In genomic region chr21:40067751-40068150, GRCh38 we compare ENCODE assay signal across 17 cellular contexts.
"Had no signal": no experiment of that assay in that cellular context is flagged by ENCODE, and none has a peak within 500 bp of the region (broad histone marks: within the 10 kb centered on the region; RNA-seq: fewer than 3 reads in every experiment).

No MANE protein-coding gene starts in this region.

- DNase-seq: activated CD4-positive, alpha-beta memory T cell treated with anti-CD3 and anti-CD28 coated beads, Interleukin-2, amount 10 ng/mL, durations not matched to agents 7 days and 5 days; activated CD4-positive, alpha-beta T cell treated with anti-CD3 and anti-CD28 coated beads for 4 hours; activated effector memory CD4-positive, alpha-beta T cell treated with Interleukin-2 at 50 U/mL for 16 hours; activated T-cell treated with anti-CD3 and anti-CD28 coated beads, Interleukin-2, amount 50 U/mL, for 4 hours; adrenal gland; left ventricle myocardium inferior; naive thymus-derived CD8-positive, alpha-beta T cell; stimulated activated CD4-positive, alpha-beta T cell treated with anti-CD3 and anti-CD28 coated beads, Interleukin-15, amount 100 ng/mL, for 24 hours; stimulated activated CD4-positive, alpha-beta T cell treated with anti-CD3 and anti-CD28 coated beads, Interleukin-4, amount 100 ng/mL, for 1 hour; stimulated activated naive B cell treated with anti-CD40 and anti-IgM and Interleukin-4, amounts not matched to agents 10 μg/mL and 1 μg/mL and 100 μg/mL, for 72 hours; tibial artery had no signal

- H3K4me3 Mint-ChIP-seq: activated CD4-positive, alpha-beta memory T cell treated with anti-CD3 and anti-CD28 coated beads, Interleukin-2, amount 10 ng/mL, durations not matched to agents 7 days and 5 days; activated naive CD4-positive, alpha-beta T cell treated with anti-CD3 and anti-CD28 coated beads, Interleukin-2, amount 50 U/mL, for 24 hours; activated T-cell treated with anti-CD3 and anti-CD28 coated beads, Interleukin-2, amount 50 U/mL, for 4 hours; naive thymus-derived CD8-positive, alpha-beta T cell; stimulated activated naive B cell treated with anti-CD40 and anti-IgM and Interleukin-4, amounts not matched to agents 10 μg/mL and 1 μg/mL and 100 μg/mL, for 72 hours; WTC11 had no signal

- H3K9me3 ChIP-seq: adrenal gland, left ventricle myocardium inferior, right atrium auricular region, tibial artery had no signal

- ATAC-seq: activated T-cell treated with anti-CD3 and anti-CD28 coated beads, Interleukin-2, amount 50 U/mL, for 4 hours; esophagus mucosa; naive thymus-derived CD8-positive, alpha-beta T cell; stimulated activated naive B cell treated with anti-CD40 and anti-IgM and Interleukin-4, amounts not matched to agents 10 μg/mL and 1 μg/mL and 100 μg/mL, for 72 hours; WTC11 had no signal

- H3K9me3 Mint-ChIP-seq: activated naive CD4-positive, alpha-beta T cell treated with anti-CD3 and anti-CD28 coated beads, Interleukin-2, amount 50 U/mL, for 24 hours; activated T-cell treated with anti-CD3 and anti-CD28 coated beads, Interleukin-2, amount 50 U/mL, for 4 hours; stimulated activated naive B cell treated with anti-CD40 and anti-IgM and Interleukin-4, amounts not matched to agents 10 μg/mL and 1 μg/mL and 100 μg/mL, for 72 hours; WTC11 had no signal

- H3K27ac Mint-ChIP-seq: activated CD4-positive, alpha-beta memory T cell treated with anti-CD3 and anti-CD28 coated beads, Interleukin-2, amount 10 ng/mL, durations not matched to agents 7 days and 5 days; activated naive CD4-positive, alpha-beta T cell treated with anti-CD3 and anti-CD28 coated beads, Interleukin-2, amount 50 U/mL, for 24 hours; naive thymus-derived CD8-positive, alpha-beta T cell; stimulated activated naive B cell treated with anti-CD40 and anti-IgM and Interleukin-4, amounts not matched to agents 10 μg/mL and 1 μg/mL and 100 μg/mL, for 72 hours; WTC11 had no signal

- H3K4me3 ChIP-seq: adrenal gland, coronary artery, left ventricle myocardium inferior, right atrium auricular region, skin epidermis, tibial artery had no signal

- H3K36me3 Mint-ChIP-seq: activated naive CD4-positive, alpha-beta T cell treated with anti-CD3 and anti-CD28 coated beads, Interleukin-2, amount 50 U/mL, for 24 hours; naive thymus-derived CD8-positive, alpha-beta T cell; stimulated activated naive B cell treated with anti-CD40 and anti-IgM and Interleukin-4, amounts not matched to agents 10 μg/mL and 1 μg/mL and 100 μg/mL, for 72 hours; WTC11 had no signal

- H3K27me3 ChIP-seq: adrenal gland, right atrium auricular region, tibial artery had no signal

- H3K27ac ChIP-seq: adrenal gland, coronary artery, left ventricle myocardium inferior, right atrium auricular region, skin epidermis, tibial artery had no signal

- H3K4me1 ChIP-seq: adrenal gland, left ventricle myocardium inferior, right atrium auricular region, tibial artery had no signal

- H3K4me1 Mint-ChIP-seq: activated CD4-positive, alpha-beta memory T cell treated with anti-CD3 and anti-CD28 coated beads, Interleukin-2, amount 10 ng/mL, durations not matched to agents 7 days and 5 days; activated naive CD4-positive, alpha-beta T cell treated with anti-CD3 and anti-CD28 coated beads, Interleukin-2, amount 50 U/mL, for 24 hours; naive thymus-derived CD8-positive, alpha-beta T cell; stimulated activated naive B cell treated with anti-CD40 and anti-IgM and Interleukin-4, amounts not matched to agents 10 μg/mL and 1 μg/mL and 100 μg/mL, for 72 hours had no signal

- H3K27me3 Mint-ChIP-seq: activated CD4-positive, alpha-beta memory T cell treated with anti-CD3 and anti-CD28 coated beads, Interleukin-2, amount 10 ng/mL, durations not matched to agents 7 days and 5 days had no signal

- H3K36me3 ChIP-seq: adrenal gland, left ventricle myocardium inferior, right atrium auricular region, tibial artery had no signal
